Comparison of ENCODE assay signal across 11 cellular contexts in the genomic region with DNA sequence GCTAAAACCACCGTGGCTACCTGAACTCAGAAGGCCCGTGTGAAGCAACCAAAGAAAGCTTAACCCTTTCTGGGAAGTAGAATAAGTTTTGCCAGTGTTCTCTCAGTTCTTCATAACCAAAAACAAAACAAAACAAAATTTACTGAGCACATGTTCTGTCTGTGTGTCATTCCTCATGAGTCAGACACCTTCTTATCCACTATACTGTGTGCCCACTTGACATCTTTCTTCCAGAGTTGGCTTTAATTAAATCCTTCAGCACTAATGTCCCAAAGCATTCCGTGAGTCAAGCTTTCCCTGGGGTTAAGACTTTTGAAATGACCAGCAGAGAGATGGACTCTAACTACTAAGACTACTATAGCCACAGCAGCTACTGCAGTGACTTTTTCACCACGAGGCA.
DNase-seq lines count a peak whose midpoint lies in the region; ATAC-seq, FAIRE-seq and TF ChIP-seq lines count a peak whose summit lies in the region.
"Had no signal": no experiment of that assay in that cellular context is flagged by ENCODE, and none has a peak within 500 bp of the region (broad histone marks: within the 10 kb centered on the region; RNA-seq: fewer than 3 reads in every experiment).

No MANE protein-coding gene starts in this region.

- no peaks in the 10 kb centered on the region for H3K9me3 ChIP-seq in MM.1S (replicated peaks; ENCODE audit: insufficient read depth, low read length)
- H3K9me3 ChIP-seq in endodermal cell (ENCODE audit: control insufficient read depth, low read length) = peaks cover 2% of the 10 kb centered on the region
- no peaks in the 10 kb centered on the region for H3K9me3 ChIP-seq in pancreas

- H3K36me3 ChIP-seq in MM.1S (replicated peaks; ENCODE audit: insufficient read depth, low read length) = no peaks in the 10 kb centered on the region
- no peaks in the 10 kb centered on the region for H3K36me3 ChIP-seq in endodermal cell (ENCODE audit: control insufficient read depth, insufficient read depth, low read length)
- H3K36me3 ChIP-seq in pancreas = no peaks in the 10 kb centered on the region

- H3K4me1 Mint-ChIP-seq in endodermal cell (peaks cover 26% of the 10 kb centered on the region), progenitor cell of endocrine pancreas (ENCODE audit: low read depth) (peaks cover 33% of the 10 kb centered on the region)

- peaks cover 12% of the 10 kb centered on the region for H3K4me1 ChIP-seq in MM.1S (ENCODE audit: low read length)
- no peaks in the 10 kb centered on the region for H3K4me1 ChIP-seq in endodermal cell (ENCODE audit: control insufficient read depth, insufficient read depth, low read length)
- H3K4me1 ChIP-seq in pancreas = peaks cover 0 to 11% (median 9%) of the 10 kb centered on the region in 3 donors

- H2AFZ ChIP-seq in MM.1S (ENCODE audit: low read length) = peak overlapping the region; percentile 59

- no peaks in the 10 kb centered on the region for H3K79me2 ChIP-seq in MM.1S (ENCODE audit: low read length)

- H3K9ac ChIP-seq in MM.1S (ENCODE audit: low read length) = no peak overlapping the region
- no peak overlapping the region for H3K9ac ChIP-seq in endodermal cell (ENCODE audit: extremely low read depth, low read length, poor library complexity, severe bottlenecking)

- H3K9me3 Mint-ChIP-seq in endodermal cell (peaks cover 6% of the 10 kb centered on the region), progenitor cell of endocrine pancreas (ENCODE audit: low read depth) (peaks cover 10% of the 10 kb centered on the region)

- TF ChIP-seq CTCF in MM.1S (IDR thresholded peaks at IDR 0.05; ENCODE audit: low read length) = no peak
- no peak for TF ChIP-seq CTCF in endodermal cell (conservative IDR thresholded peaks at IDR 0.05)
- TF ChIP-seq CTCF in progenitor cell of endocrine pancreas (IDR thresholded peaks at IDR 0.05; ENCODE audit: unreplicated experiment) = no peak
- TF ChIP-seq CTCF in pancreas (IDR thresholded peaks at IDR 0.05) = no peak

- H3K4me3 Mint-ChIP-seq in endodermal cell (peak overlapping the region; percentile 16), progenitor cell of endocrine pancreas (ENCODE audit: low read depth) (no peak overlapping the region)

- H3K27me3 ChIP-seq in MM.1S (replicated peaks; ENCODE audit: insufficient read depth, low read length) (no peaks in the 10 kb centered on the region), endodermal cell (ENCODE audit: control insufficient read depth, insufficient read depth, low read length, poor library complexity, severe bottlenecking) (no peaks in the 10 kb centered on the region), pancreas (no peaks in the 10 kb centered on the region)

- no peaks in the 10 kb centered on the region for H3F3A ChIP-seq in MM.1S (ENCODE audit: insufficient read depth, low read length)

- no peaks in the 10 kb centered on the region for H3K27me3 Mint-ChIP-seq in endodermal cell (ENCODE audit: insufficient read depth)
- H3K27me3 Mint-ChIP-seq in progenitor cell of endocrine pancreas = no peaks in the 10 kb centered on the region

- no peaks in the 10 kb centered on the region for H4K20me1 ChIP-seq in MM.1S (ENCODE audit: insufficient read depth, low read length)

- DNase-seq in EH (ENCODE audit: low read depth) (peak; percentile 88), MM.1S (no peak), endodermal cell (no peak), progenitor cell of endocrine pancreas (ENCODE audit: low spot score, unreplicated experiment) (no peak), activated gamma-delta T cell treated with Interleukin-2 at 50 U/mL for 16 hours (no peak), pancreas (no peak)
- DNase-seq: NK-92 treated with Interleukin-12 subunit alpha and Interleukin-12 subunit beta, amount 100 ng/mL, for 24 hours had no signal

- H3K27ac ChIP-seq in MM.1S (ENCODE audit: low read length) = peak overlapping the region; percentile 15; the same call in 1 of the 2 replicates
- no peak overlapping the region for H3K27ac ChIP-seq in endodermal cell (ENCODE audit: low read depth, low read length)
- H3K27ac ChIP-seq in pancreas = peak overlapping the region in 1 of 4 donors; percentile 9

- no peaks in the 10 kb centered on the region for H3K9me2 ChIP-seq in MM.1S (replicated peaks; ENCODE audit: insufficient read depth, low read length)

- peak overlapping the region; percentile 50 for H3K4me2 ChIP-seq in MM.1S (ENCODE audit: low read depth, low read length)

- H3K36me3 Mint-ChIP-seq in endodermal cell (ENCODE audit: low read depth) = peaks cover 1% of the 10 kb centered on the region
- H3K36me3 Mint-ChIP-seq in progenitor cell of endocrine pancreas (ENCODE audit: insufficient read depth) = peaks cover 21% of the 10 kb centered on the region

- no peak for ATAC-seq in HG03280 (IDR thresholded peaks at IDR 0.05; ENCODE audit: unreplicated experiment)
- ATAC-seq in GM18858 (IDR thresholded peaks at IDR 0.05; ENCODE audit: unreplicated experiment) = no peak
- no peak for ATAC-seq in pancreas
- ATAC-seq: K562 had no signal

- H3K27ac Mint-ChIP-seq in endodermal cell (peak overlapping the region; percentile 19), progenitor cell of endocrine pancreas (peak overlapping the region; percentile 91)

- no peak for FAIRE-seq in pancreas (lab: Jason Lieb, UNC)
- FAIRE-seq: endometrium, K562 had no signal

- 0 out of 2 replicates have a peak overlapping the region, but pooled peaks have one; percentile 14 for H3K4me3 ChIP-seq in MM.1S (ENCODE audit: low read length)
- peak overlapping the region; percentile 43 for H3K4me3 ChIP-seq in endodermal cell (ENCODE audit: low read length)
- no peak overlapping the region for H3K4me3 ChIP-seq in pancreas
- H3K4me3 ChIP-seq: K562 had no signal

- 70 to 80% methylated on average over 2 to 4 of the region's 4 CpGs for WGBS in endodermal cell (ENCODE audit: insufficient coverage in 1 of 2, insufficient read length in 1 of 2), 2 experiments
- WGBS in pancreas, 2 donors = 54 to 66% methylated on average over 4 of the region's 4 CpGs

- intact Hi-C loops in pancreas (cut with DNase I) = no loop called here

Comparison
In these comparisons a context has a peak if more than half of its experiments do, and no peak if none do; other contexts are left out.
1. H3K4me3 ChIP-seq: peak in MM.1S (single experiment) and endodermal cell (single experiment); none in pancreas (0 of 4).